ENCODE assay signal across 8 cellular contexts in the genomic region with DNA sequence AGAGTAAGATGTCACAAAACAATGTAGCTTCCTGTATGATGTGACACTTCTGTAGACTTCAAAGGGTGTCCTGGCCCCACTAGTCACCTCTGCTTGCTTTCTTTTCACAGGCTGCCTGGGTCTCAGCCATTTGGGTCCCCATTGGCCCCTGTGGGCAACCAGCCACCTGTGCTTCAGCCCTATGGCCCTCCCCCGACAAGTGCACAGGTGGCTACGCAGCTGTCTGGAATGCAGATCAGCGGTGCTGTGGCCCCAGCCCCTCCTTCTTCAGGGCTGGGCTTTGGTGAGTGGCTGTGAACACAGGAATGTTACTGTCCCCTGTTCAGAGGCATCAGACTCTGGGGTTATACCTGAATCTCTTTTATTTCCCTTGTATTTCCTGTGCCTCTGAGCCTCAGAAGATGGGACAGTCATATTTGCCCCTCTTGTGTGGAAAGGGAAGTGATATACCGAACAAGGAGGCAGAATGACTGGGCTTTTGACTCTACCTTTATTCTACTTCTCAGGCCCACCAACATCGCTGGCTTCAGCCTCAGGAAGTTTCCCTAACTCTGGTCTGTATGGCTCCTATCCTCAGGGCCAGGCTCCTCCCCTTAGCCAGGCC. TPM values are rescaled to one million over a fixed set of nuclear protein-coding genes. Genes with fewer than 3 reads are reported as not detected.
DNase-seq lines count a peak whose midpoint lies in the region; ATAC-seq, FAIRE-seq and TF ChIP-seq lines count a peak whose summit lies in the region.

No MANE protein-coding gene starts in this region.

- H3K27ac ChIP-seq in KMS-11 = peak overlapping the region; percentile 56; the same call in 1 of the 2 replicates

- no peak overlapping the region; the same call in 1 of the 2 replicates for H3K9ac ChIP-seq in KMS-11

- H3K79me2 ChIP-seq in KMS-11 (ENCODE audit: insufficient read depth, low read depth) = peaks cover 10% of the 10 kb centered on the region; the same call in 1 of the 2 replicates

- DNase-seq in DMS153 treated with DMSO at 0.1 percent for 48 hours (lab: John Stamatoyannopoulos, UW; ENCODE audit: unreplicated experiment) (peak; percentile 60), left kidney (ENCODE audit: low read depth, low spot score) (peak; percentile 17), ecto neural progenitor cell (ENCODE audit: low spot score) (no peak), H54 (ENCODE audit: insufficient read length, low spot score) (no peak)
- DNase-seq in activated CD4-positive, alpha-beta T cell treated with anti-CD3 and anti-CD28 coated beads, Interleukin-2, amount 10 ng/mL, durations not matched to agents 7 days and 5 days = peak; percentile 48

- no peaks in the 10 kb centered on the region for H3K27me3 Mint-ChIP-seq in activated CD4-positive, alpha-beta T cell treated with anti-CD3 and anti-CD28 coated beads, Interleukin-2, amount 10 ng/mL, durations not matched to agents 7 days and 5 days

- peak overlapping the region; percentile 36; the same call in 1 of the 2 replicates for H3K4me2 ChIP-seq in KMS-11

- no peaks in the 10 kb centered on the region for H3K9me3 Mint-ChIP-seq in activated CD4-positive, alpha-beta T cell treated with anti-CD3 and anti-CD28 coated beads, Interleukin-2, amount 10 ng/mL, durations not matched to agents 7 days and 5 days

- H3K4me1 Mint-ChIP-seq in activated CD4-positive, alpha-beta T cell treated with anti-CD3 and anti-CD28 coated beads, Interleukin-2, amount 10 ng/mL, durations not matched to agents 7 days and 5 days = peaks cover 55% of the 10 kb centered on the region

- no peak for TF ChIP-seq POLR2A in H54 (IDR thresholded peaks at IDR 0.05; ENCODE audit: low read depth, low read length)

- CTCF ChIA-PET in activated CD4-positive, alpha-beta T cell treated with anti-CD3 and anti-CD28 coated beads, Interleukin-2, amount 10 ng/mL, durations not matched to agents 7 days and 5 days (lab: Charles Lee) = interaction anchor here (1.1 to 3.3 kb wide), 4 partner anchors 9 to 22 kb away, joined by 3 to 13 read pairs (median 8); a partner anchor contains a TSS

- ATAC-seq in GM19035 (IDR thresholded peaks at IDR 0.05; ENCODE audit: unreplicated experiment) (no peak), HG02588 (IDR thresholded peaks at IDR 0.05; ENCODE audit: unreplicated experiment) (no peak)

- peak overlapping the region; percentile 83 for H3K27ac Mint-ChIP-seq in activated CD4-positive, alpha-beta T cell treated with anti-CD3 and anti-CD28 coated beads, Interleukin-2, amount 10 ng/mL, durations not matched to agents 7 days and 5 days

- no peaks in the 10 kb centered on the region for H4K20me1 ChIP-seq in KMS-11 (ENCODE audit: insufficient read depth)

- H3K36me3 Mint-ChIP-seq in activated CD4-positive, alpha-beta T cell treated with anti-CD3 and anti-CD28 coated beads, Interleukin-2, amount 10 ng/mL, durations not matched to agents 7 days and 5 days (ENCODE audit: low read depth) = peaks cover 60% of the 10 kb centered on the region

- peaks cover 35% of the 10 kb centered on the region for H3K4me1 ChIP-seq in KMS-11 (ENCODE audit: low read depth, poor library complexity, severe bottlenecking)

- POLR2A ChIA-PET in activated CD4-positive, alpha-beta T cell treated with anti-CD3 and anti-CD28 coated beads, Interleukin-2, amount 10 ng/mL, durations not matched to agents 7 days and 5 days (lab: Charles Lee) = interaction anchor here (1.0 kb wide), 1 partner anchor 22 kb away, joined by 3 read pairs; a partner anchor contains a TSS

- no peak for TF ChIP-seq CTCF in KMS-11 (conservative IDR thresholded peaks at IDR 0.05; ENCODE audit: low read depth, low read length)

- no peak overlapping the region for H3K4me3 ChIP-seq in KMS-11 (IDR thresholded peaks at IDR 0.05; ENCODE audit: insufficient read depth, low read depth, low read length)

- no peak overlapping the region for H2AFZ ChIP-seq in KMS-11 (ENCODE audit: low read depth)

- peaks cover 6% of the 10 kb centered on the region; the same call in 1 of the 2 replicates for H3K36me3 ChIP-seq in KMS-11 (ENCODE audit: insufficient read depth)

- H3K27me3 ChIP-seq in KMS-11 (ENCODE audit: insufficient read depth, low read depth) = no peaks in the 10 kb centered on the region

- FAIRE-seq in H54 (lab: Jason Lieb, UNC) = no peak

- no peak overlapping the region for H3K4me3 Mint-ChIP-seq in activated CD4-positive, alpha-beta T cell treated with anti-CD3 and anti-CD28 coated beads, Interleukin-2, amount 10 ng/mL, durations not matched to agents 7 days and 5 days

RNA-seq across cellular contexts. Expression of a gene that starts 15.4 kb away (rescaled TPM):
- 10 to 100 TPM; 93.1 to 93.2 TPM for total RNA-seq in activated CD4-positive, alpha-beta T cell treated with anti-CD3 and anti-CD28 coated beads, Interleukin-2, amount 10 ng/mL, durations not matched to agents 7 days and 5 days

RNA-seq across cellular contexts. Expression of a gene that starts 22.2 kb away (rescaled TPM):
- 10 to 100 TPM; 22.3 to 27.4 TPM for total RNA-seq in activated CD4-positive, alpha-beta T cell treated with anti-CD3 and anti-CD28 coated beads, Interleukin-2, amount 10 ng/mL, durations not matched to agents 7 days and 5 days

RNA-seq across cellular contexts. Expression of a gene that starts 25.8 kb away (rescaled TPM):
- 10 to 100 TPM; 79.2 to 87.3 TPM for total RNA-seq in activated CD4-positive, alpha-beta T cell treated with anti-CD3 and anti-CD28 coated beads, Interleukin-2, amount 10 ng/mL, durations not matched to agents 7 days and 5 days

RNA-seq across cellular contexts. Expression of a gene that starts 51.8 kb away (rescaled TPM):
- total RNA-seq in activated CD4-positive, alpha-beta T cell treated with anti-CD3 and anti-CD28 coated beads, Interleukin-2, amount 10 ng/mL, durations not matched to agents 7 days and 5 days = 10 to 100 TPM; 53.0 to 61.8 TPM

Comparison
In these comparisons a context has a peak if more than half of its experiments do, and no peak if none do; other contexts are left out.
1. DNase-seq: peak in DMS153 treated with DMSO at 0.1 percent for 48 hours (single experiment), activated CD4-positive, alpha-beta T cell treated with anti-CD3 and anti-CD28 coated beads, Interleukin-2, amount 10 ng/mL, durations not matched to agents 7 days and 5 days (single experiment) and left kidney (single experiment); none in ecto neural progenitor cell (single experiment) and H54 (single experiment).